ENCODE assay signal across 8 cellular contexts in the genomic region with DNA sequence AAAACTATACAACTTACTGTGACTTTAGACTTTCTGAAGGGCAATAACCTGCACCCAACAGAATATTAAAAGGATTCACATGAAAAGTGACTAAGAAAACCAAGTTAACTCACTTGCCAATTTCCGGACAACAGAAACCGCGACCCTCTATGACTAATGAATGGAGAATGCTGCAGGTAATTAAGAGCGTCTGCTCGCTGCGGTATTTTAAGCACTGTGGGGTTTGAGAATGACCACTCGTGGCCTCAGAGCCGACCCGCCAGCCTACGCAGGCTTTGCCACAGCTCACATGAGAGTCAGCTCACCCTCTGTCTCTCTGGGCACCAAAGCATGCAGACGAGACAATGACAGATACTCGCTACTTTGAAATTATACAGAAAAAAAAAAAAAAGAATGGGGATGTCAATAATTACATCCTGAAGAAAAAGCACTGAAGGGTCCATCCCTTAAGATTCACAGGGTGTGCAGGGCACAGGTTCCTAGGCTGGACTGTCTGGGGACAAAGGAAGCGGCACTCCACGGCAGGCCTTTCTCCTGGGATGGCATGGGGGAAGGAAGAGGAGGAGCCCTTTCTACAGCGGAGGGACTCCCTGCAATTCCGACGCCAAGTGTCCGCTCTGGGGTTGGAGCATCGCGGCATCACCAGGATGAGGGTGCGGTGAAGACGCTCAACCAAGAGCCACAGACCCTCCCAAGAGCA. TPM values are rescaled to one million over a fixed set of nuclear protein-coding genes. Genes with fewer than 3 reads are reported as not detected.
DNase-seq lines count a peak whose midpoint lies in the region; ATAC-seq and TF ChIP-seq lines count a peak whose summit lies in the region.

No MANE protein-coding gene starts in this region.

- no peak overlapping the region for H3K9ac ChIP-seq in HUES64 (ENCODE audit: low read depth, low read length)

- 79% methylated on average over 22 of the region's 22 CpGs for WGBS in HUES64

- TF ChIP-seq CTCF in AG09309 (IDR thresholded peaks at IDR 0.05; ENCODE audit: control insufficient read depth, insufficient read depth, low read depth, low read length, missing control alignments) (no peak), nephron (IDR thresholded peaks at IDR 0.05; ENCODE audit: unreplicated experiment in 3 of 3) (no peak)

- peak overlapping the region; percentile 82 to 96 (median 92) for H3K27ac Mint-ChIP-seq in nephron

- peaks cover 38% of the 10 kb centered on the region for H3K36me3 Mint-ChIP-seq in nephron (ENCODE audit: low read depth)

- peaks cover 52% of the 10 kb centered on the region for H3K36me3 ChIP-seq in HUES64 (ENCODE audit: insufficient read depth, low read length)

- peaks cover 6% of the 10 kb centered on the region; the same call in 1 of the 2 replicates for H3K4me1 ChIP-seq in HUES64 (ENCODE audit: insufficient read depth, low read length)

- H3K9me3 ChIP-seq in HUES64 (ENCODE audit: insufficient read depth, low read depth, low read length): no peaks in the 10 kb centered on the region

- H3K4me3 ChIP-seq in AG09309 (ENCODE audit: control insufficient read depth, low read depth, low read length): no peak overlapping the region
- no peak overlapping the region for H3K4me3 ChIP-seq in HUES64 (ENCODE audit: low read length)

- ATAC-seq in GM19328 (IDR thresholded peaks at IDR 0.05; ENCODE audit: unreplicated experiment) (no peak), HG03460 (IDR thresholded peaks at IDR 0.05; ENCODE audit: unreplicated experiment) (no peak)

- peak; percentile 98 for DNase-seq in AG09309 (ENCODE audit: low read depth)
- DNase-seq in amniotic stem cell (lab: John Stamatoyannopoulos, UW): peak; percentile 88
- no peak for DNase-seq in KBM-7
- DNase-seq in anterior cingulate cortex (lab: John Stamatoyannopoulos, UW): no peak

- peaks cover 51% of the 10 kb centered on the region for H3K4me1 Mint-ChIP-seq in nephron

- H3K27me3 Mint-ChIP-seq in nephron (ENCODE audit: low read depth): no peaks in the 10 kb centered on the region

- no peaks in the 10 kb centered on the region for H3K9me3 Mint-ChIP-seq in nephron

- no peaks in the 10 kb centered on the region for H3K27me3 ChIP-seq in HUES64 (ENCODE audit: insufficient read depth, low read length)

- in situ Hi-C loops in KBM-7 (cut with MboI; ENCODE audit: low pct_unique_long_range_greater_than_20kb, low sequenced_read_pairs): no loop called here

- peak overlapping the region; percentile 36; the same call in 1 of the 2 replicates for H3K27ac ChIP-seq in HUES64 (ENCODE audit: low read depth, low read length)

- peak overlapping the region in 2 of 3 experiments; percentile 3 to 19 for H3K4me3 Mint-ChIP-seq in nephron

RNA-seq across cellular contexts. Expression of gene ZCCHC14, which starts 35.0 kb away (rescaled TPM):
- polyA plus RNA-seq in HUES64 (2013, experiment 1 of 2): 16.3 TPM
- polyA plus RNA-seq in HUES64 (2013, experiment 2 of 2): 19.3 TPM

Comparison
In these comparisons a context has a peak if more than half of its experiments do, and no peak if none do; other contexts are left out.
1. DNase-seq: peak in AG09309 (single experiment) and amniotic stem cell (single experiment); none in KBM-7 (single experiment) and anterior cingulate cortex (0 of 58).